ENCODE assay signal across 1 cellular context in genomic region chr7:50780436-50780835, GRCh38.
TF ChIP-seq lines count a peak whose summit lies in the region.

No MANE protein-coding gene starts in this region.

TF ChIP-seq in GM23338, 12 proteins besides CTCF, POLR2A, EP300 and RAD21 (continued from another document):
- TF ChIP-seq, protein P1, sequence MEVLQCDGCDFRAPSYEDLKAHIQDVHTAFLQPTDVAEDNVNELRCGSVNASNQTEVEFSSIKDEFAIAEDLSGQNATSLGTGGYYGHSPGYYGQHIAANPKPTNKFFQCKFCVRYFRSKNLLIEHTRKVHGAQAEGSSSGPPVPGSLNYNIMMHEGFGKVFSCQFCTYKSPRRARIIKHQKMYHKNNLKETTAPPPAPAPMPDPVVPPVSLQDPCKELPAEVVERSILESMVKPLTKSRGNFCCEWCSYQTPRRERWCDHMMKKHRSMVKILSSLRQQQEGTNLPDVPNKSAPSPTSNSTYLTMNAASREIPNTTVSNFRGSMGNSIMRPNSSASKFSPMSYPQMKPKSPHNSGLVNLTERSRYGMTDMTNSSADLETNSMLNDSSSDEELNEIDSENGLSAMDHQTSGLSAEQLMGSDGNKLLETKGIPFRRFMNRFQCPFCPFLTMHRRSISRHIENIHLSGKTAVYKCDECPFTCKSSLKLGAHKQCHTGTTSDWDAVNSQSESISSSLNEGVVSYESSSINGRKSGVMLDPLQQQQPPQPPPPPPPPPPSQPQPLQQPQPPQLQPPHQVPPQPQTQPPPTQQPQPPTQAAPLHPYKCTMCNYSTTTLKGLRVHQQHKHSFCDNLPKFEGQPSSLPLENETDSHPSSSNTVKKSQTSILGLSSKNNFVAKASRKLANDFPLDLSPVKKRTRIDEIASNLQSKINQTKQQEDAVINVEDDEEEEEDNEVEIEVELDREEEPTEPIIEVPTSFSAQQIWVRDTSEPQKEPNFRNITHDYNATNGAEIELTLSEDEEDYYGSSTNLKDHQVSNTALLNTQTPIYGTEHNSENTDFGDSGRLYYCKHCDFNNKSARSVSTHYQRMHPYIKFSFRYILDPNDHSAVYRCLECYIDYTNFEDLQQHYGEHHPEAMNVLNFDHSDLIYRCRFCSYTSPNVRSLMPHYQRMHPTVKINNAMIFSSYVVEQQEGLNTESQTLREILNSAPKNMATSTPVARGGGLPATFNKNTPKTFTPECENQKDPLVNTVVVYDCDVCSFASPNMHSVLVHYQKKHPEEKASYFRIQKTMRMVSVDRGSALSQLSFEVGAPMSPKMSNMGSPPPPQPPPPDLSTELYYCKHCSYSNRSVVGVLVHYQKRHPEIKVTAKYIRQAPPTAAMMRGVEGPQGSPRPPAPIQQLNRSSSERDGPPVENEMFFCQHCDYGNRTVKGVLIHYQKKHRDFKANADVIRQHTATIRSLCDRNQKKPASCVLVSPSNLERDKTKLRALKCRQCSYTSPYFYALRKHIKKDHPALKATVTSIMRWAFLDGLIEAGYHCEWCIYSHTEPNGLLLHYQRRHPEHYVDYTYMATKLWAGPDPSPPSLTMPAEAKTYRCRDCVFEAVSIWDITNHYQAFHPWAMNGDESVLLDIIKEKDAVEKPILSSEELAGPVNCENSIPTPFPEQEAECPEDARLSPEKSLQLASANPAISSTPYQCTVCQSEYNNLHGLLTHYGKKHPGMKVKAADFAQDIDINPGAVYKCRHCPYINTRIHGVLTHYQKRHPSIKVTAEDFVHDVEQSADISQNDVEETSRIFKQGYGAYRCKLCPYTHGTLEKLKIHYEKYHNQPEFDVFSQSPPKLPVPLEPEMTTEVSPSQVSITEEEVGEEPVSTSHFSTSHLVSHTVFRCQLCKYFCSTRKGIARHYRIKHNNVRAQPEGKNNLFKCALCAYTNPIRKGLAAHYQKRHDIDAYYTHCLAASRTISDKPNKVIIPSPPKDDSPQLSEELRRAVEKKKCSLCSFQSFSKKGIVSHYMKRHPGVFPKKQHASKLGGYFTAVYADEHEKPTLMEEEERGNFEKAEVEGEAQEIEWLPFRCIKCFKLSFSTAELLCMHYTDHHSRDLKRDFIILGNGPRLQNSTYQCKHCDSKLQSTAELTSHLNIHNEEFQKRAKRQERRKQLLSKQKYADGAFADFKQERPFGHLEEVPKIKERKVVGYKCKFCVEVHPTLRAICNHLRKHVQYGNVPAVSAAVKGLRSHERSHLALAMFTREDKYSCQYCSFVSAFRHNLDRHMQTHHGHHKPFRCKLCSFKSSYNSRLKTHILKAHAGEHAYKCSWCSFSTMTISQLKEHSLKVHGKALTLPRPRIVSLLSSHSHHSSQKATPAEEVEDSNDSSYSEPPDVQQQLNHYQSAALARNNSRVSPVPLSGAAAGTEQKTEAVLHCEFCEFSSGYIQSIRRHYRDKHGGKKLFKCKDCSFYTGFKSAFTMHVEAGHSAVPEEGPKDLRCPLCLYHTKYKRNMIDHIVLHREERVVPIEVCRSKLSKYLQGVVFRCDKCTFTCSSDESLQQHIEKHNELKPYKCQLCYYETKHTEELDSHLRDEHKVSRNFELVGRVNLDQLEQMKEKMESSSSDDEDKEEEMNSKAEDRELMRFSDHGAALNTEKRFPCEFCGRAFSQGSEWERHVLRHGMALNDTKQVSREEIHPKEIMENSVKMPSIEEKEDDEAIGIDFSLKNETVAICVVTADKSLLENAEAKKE (CRISPR knock-in tag; IDR thresholded peaks at IDR 0.05) = no peak
- TF ChIP-seq STAT1 (IDR thresholded peaks at IDR 0.05; ENCODE audit: unreplicated experiment) = no peak
- TF ChIP-seq JUNB (IDR thresholded peaks at IDR 0.05; ENCODE audit: unreplicated experiment) = no peak
- TF ChIP-seq CREB1 (CRISPR knock-in tag; IDR thresholded peaks at IDR 0.05; ENCODE audit: low read depth) = no peak
- no peak for TF ChIP-seq EZH2phosphoT487 (IDR thresholded peaks at IDR 0.05; ENCODE audit: unreplicated experiment)
- no peak for TF ChIP-seq ZNF114 (CRISPR knock-in tag; IDR thresholded peaks at IDR 0.05)
- TF ChIP-seq, protein P2, sequence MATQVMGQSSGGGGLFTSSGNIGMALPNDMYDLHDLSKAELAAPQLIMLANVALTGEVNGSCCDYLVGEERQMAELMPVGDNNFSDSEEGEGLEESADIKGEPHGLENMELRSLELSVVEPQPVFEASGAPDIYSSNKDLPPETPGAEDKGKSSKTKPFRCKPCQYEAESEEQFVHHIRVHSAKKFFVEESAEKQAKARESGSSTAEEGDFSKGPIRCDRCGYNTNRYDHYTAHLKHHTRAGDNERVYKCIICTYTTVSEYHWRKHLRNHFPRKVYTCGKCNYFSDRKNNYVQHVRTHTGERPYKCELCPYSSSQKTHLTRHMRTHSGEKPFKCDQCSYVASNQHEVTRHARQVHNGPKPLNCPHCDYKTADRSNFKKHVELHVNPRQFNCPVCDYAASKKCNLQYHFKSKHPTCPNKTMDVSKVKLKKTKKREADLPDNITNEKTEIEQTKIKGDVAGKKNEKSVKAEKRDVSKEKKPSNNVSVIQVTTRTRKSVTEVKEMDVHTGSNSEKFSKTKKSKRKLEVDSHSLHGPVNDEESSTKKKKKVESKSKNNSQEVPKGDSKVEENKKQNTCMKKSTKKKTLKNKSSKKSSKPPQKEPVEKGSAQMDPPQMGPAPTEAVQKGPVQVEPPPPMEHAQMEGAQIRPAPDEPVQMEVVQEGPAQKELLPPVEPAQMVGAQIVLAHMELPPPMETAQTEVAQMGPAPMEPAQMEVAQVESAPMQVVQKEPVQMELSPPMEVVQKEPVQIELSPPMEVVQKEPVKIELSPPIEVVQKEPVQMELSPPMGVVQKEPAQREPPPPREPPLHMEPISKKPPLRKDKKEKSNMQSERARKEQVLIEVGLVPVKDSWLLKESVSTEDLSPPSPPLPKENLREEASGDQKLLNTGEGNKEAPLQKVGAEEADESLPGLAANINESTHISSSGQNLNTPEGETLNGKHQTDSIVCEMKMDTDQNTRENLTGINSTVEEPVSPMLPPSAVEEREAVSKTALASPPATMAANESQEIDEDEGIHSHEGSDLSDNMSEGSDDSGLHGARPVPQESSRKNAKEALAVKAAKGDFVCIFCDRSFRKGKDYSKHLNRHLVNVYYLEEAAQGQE (IDR thresholded peaks at IDR 0.05; ENCODE audit: unreplicated experiment) = no peak
